7 cellular contexts compared by ENCODE assay signal in genomic region chr13:112179421-112179820, GRCh38.
"Had no signal": no experiment of that assay in that cellular context is flagged by ENCODE, and none has a peak within 500 bp of the region (broad histone marks: within the 10 kb centered on the region; RNA-seq: fewer than 3 reads in every experiment).

No MANE protein-coding gene starts in this region.

- H3K4me1 Mint-ChIP-seq: IgD-negative memory B cell had no signal

- H3K27me3 Mint-ChIP-seq: IgD-negative memory B cell had no signal

- H3K9ac ChIP-seq: GM23248, KMS-11 had no signal

- H3K4me3 ChIP-seq: GM23248 had no signal

- H3K4me3 Mint-ChIP-seq: IgD-negative memory B cell had no signal

- H2AFZ ChIP-seq: GM23248 had no signal

- DNase-seq: GM23248, GOT3, H7, HCEC 1CT, KBM-7 had no signal

- H3K4me2 ChIP-seq: KMS-11 had no signal

- H3K27ac Mint-ChIP-seq: IgD-negative memory B cell had no signal

- H3K36me3 Mint-ChIP-seq: IgD-negative memory B cell had no signal

- H3K27ac ChIP-seq: GM23248, KMS-11 had no signal
